In the genomic region with DNA sequence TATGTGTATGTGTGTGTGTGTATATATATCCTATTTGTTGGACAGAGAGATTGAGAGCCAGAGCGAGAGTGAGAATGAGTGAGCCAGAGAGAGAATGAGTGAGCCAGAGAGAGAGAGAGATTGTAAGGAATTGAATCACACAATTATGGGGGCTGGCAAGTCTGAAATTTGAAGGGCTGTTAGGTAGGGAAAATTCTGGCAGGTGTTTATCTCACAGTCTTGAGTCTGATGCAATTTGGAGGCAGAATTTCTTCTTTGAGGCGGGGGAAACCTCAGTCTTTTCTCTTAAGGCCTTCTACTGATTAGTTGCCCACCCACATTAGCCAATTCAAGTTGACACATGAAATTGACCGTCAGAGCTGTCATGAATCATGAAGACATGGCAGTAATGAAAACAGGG, we compare ENCODE assay signal across 19 cellular contexts. TPM values are rescaled to one million over a fixed set of nuclear protein-coding genes. Genes with fewer than 3 reads are reported as not detected.
DNase-seq lines count a peak whose midpoint lies in the region; ATAC-seq, FAIRE-seq and TF ChIP-seq lines count a peak whose summit lies in the region.
"Had no signal": no experiment of that assay in that cellular context is flagged by ENCODE, and none has a peak within 500 bp of the region (broad histone marks: within the 10 kb centered on the region; RNA-seq: fewer than 3 reads in every experiment).

No MANE protein-coding gene starts in this region.

- TF ChIP-seq EP300 in K562 (IDR thresholded peaks at IDR 0.05; ENCODE audit: low read length), result peak; percentile 83

- no peaks in the 10 kb centered on the region for H4K20me1 ChIP-seq in K562 (replicated peaks; ENCODE audit: control insufficient read depth, insufficient read depth, low read length)
- H4K20me1 ChIP-seq: BLaER1 treated with 17β-estradiol and CSF1 and Interleukin-3, amounts not matched to agents 10 nM and 100 nM had no signal

- WGBS in K562 (ENCODE audit: insufficient coverage, low coverage, missing lambda C conversion rate), result 14% methylated on average over 3 of the region's 3 CpGs

- TF ChIP-seq CTCF in K562 (IDR thresholded peaks at IDR 0.05 in 2 of 3, conservative IDR thresholded peaks at IDR 0.05 in 1 of 3; ENCODE audit: insufficient read depth in 2 of 3, low read depth in 1 of 3, low read length in 3 of 3), result no peak
- no peak for TF ChIP-seq CTCF in nephron progenitor cell (IDR thresholded peaks at IDR 0.05)

- H3K9me1 ChIP-seq in K562 (ENCODE audit: control insufficient read depth, insufficient read depth, low read length), result no peaks in the 10 kb centered on the region

- CTCF ChIA-PET in activated CD4-positive, alpha-beta T cell treated with anti-CD3 and anti-CD28 coated beads for 36 hours (lab: Charles Lee), result interaction anchor here (2.1 kb wide), 1 partner anchor 8 kb away, joined by 9 read pairs; no protein-coding TSS in a partner anchor
- CTCF ChIA-PET in K562 (lab: Yijun Ruan, JAX; ENCODE audit: low intra/inter-chr PET ratio), result no interaction called here

- intact Hi-C loops in activated CD4-positive, alpha-beta T cell treated with anti-CD3 and anti-CD28 coated beads for 36 hours (cut with DNase I, micrococcal nuclease), result no loop called here
- intact Hi-C loops in activated CD4-positive, alpha-beta T cell treated with anti-CD3 and anti-CD28 coated beads, Interleukin-2, amount 10 ng/mL, durations not matched to agents 24 days and 14 days (cut with micrococcal nuclease), result no loop called here
- intact Hi-C loops in K562 (cut with micrococcal nuclease), result loop anchor here (2.0 to 5.0 kb wide), 2 partner anchors 41 to 78 kb away; a partner anchor contains a TSS

- H2AFZ ChIP-seq in K562 (ENCODE audit: low read depth, low read length), result peak overlapping the region; percentile 22; the same call in 1 of the 2 replicates

- no peaks in the 10 kb centered on the region for H3K36me3 Mint-ChIP-seq in activated CD4-positive, alpha-beta T cell treated with anti-CD3 and anti-CD28 coated beads for 36 hours (ENCODE audit: low read depth)
- no peaks in the 10 kb centered on the region for H3K36me3 Mint-ChIP-seq in activated CD4-positive, alpha-beta T cell treated with anti-CD3 and anti-CD28 coated beads, Interleukin-2, amount 10 ng/mL, durations not matched to agents 24 days and 14 days (ENCODE audit: low read depth)
- no peaks in the 10 kb centered on the region for H3K36me3 Mint-ChIP-seq in nephron progenitor cell (ENCODE audit: low read depth)
- H3K36me3 Mint-ChIP-seq: T-cell had no signal

- H3K9ac ChIP-seq in HUES6 (ENCODE audit: low read length), result no peak overlapping the region
- no peak overlapping the region for H3K9ac ChIP-seq in K562 (ENCODE audit: insufficient read depth in 1 of 2, low read depth in 2 of 2, low read length in 2 of 2)
- H3K9ac ChIP-seq: BLaER1 treated with 17β-estradiol and CSF1 and Interleukin-3, amounts not matched to agents 10 nM and 100 nM had no signal

- H3K4me1 Mint-ChIP-seq in activated CD4-positive, alpha-beta T cell treated with anti-CD3 and anti-CD28 coated beads for 36 hours, result peaks cover 4% of the 10 kb centered on the region
- no peaks in the 10 kb centered on the region for H3K4me1 Mint-ChIP-seq in activated CD4-positive, alpha-beta T cell treated with anti-CD3 and anti-CD28 coated beads, Interleukin-2, amount 10 ng/mL, durations not matched to agents 24 days and 14 days
- no peaks in the 10 kb centered on the region for H3K4me1 Mint-ChIP-seq in nephron progenitor cell
- H3K4me1 Mint-ChIP-seq: T-cell had no signal

- peaks cover 7% of the 10 kb centered on the region for H3K4me1 ChIP-seq in HUES6 (ENCODE audit: control insufficient read depth, insufficient read depth, low read length)
- peaks cover 0 to 25% of the 10 kb centered on the region in 2 experiments; a peak in 2 of 5 replicates for H3K4me1 ChIP-seq in K562 (replicated peaks in 1 of 2; ENCODE audit: control insufficient read depth in 2 of 2, insufficient read depth in 2 of 2, low read length in 2 of 2)

- POLR2A ChIA-PET in activated CD4-positive, alpha-beta T cell treated with anti-CD3 and anti-CD28 coated beads for 36 hours (lab: Charles Lee), result no interaction called here
- POLR2A ChIA-PET in K562 (lab: Yijun Ruan, JAX), result interaction anchor here (1.1 to 1.3 kb wide), 4 partner anchors 8 to 70 kb away, joined by 3 to 4 read pairs (median 3); no protein-coding TSS in a partner anchor

- no peaks in the 10 kb centered on the region for H3K9me3 Mint-ChIP-seq in activated CD4-positive, alpha-beta T cell treated with anti-CD3 and anti-CD28 coated beads for 36 hours (ENCODE audit: low read depth)
- H3K9me3 Mint-ChIP-seq in activated CD4-positive, alpha-beta T cell treated with anti-CD3 and anti-CD28 coated beads, Interleukin-2, amount 10 ng/mL, durations not matched to agents 24 days and 14 days, result peaks cover 3% of the 10 kb centered on the region
- H3K9me3 Mint-ChIP-seq in nephron progenitor cell, result no peaks in the 10 kb centered on the region
- H3K9me3 Mint-ChIP-seq: T-cell had no signal

- in situ Hi-C loops in K562 (cut with MboI), result no loop called here

- no peaks in the 10 kb centered on the region for H3K36me3 ChIP-seq in HUES6 (ENCODE audit: control insufficient read depth, insufficient read depth, low read length)
- no peaks in the 10 kb centered on the region for H3K36me3 ChIP-seq in K562 (ENCODE audit: control insufficient read depth, insufficient read depth, low read length)
- H3K36me3 ChIP-seq: BLaER1 treated with 17β-estradiol and CSF1 and Interleukin-3, amounts not matched to agents 10 nM and 100 nM had no signal

- H3K9me3 ChIP-seq in HUES6 (ENCODE audit: control insufficient read depth, insufficient read depth, low read depth, low read length) (peaks cover 10% of the 10 kb centered on the region), K562 (replicated peaks; ENCODE audit: control insufficient read depth, insufficient read depth, low read depth, low read length) (no peaks in the 10 kb centered on the region)
- H3K9me3 ChIP-seq: BLaER1 treated with 17β-estradiol and CSF1 and Interleukin-3, amounts not matched to agents 10 nM and 100 nM had no signal

- no peak overlapping the region for H3K4me2 ChIP-seq in K562 (ENCODE audit: insufficient read depth, low read length)
- H3K4me2 ChIP-seq: BLaER1 treated with 17β-estradiol and CSF1 and Interleukin-3, amounts not matched to agents 10 nM and 100 nM had no signal

- no peak overlapping the region for H3K4me3 Mint-ChIP-seq in activated CD4-positive, alpha-beta T cell treated with anti-CD3 and anti-CD28 coated beads for 36 hours
- H3K4me3 Mint-ChIP-seq in activated CD4-positive, alpha-beta T cell treated with anti-CD3 and anti-CD28 coated beads, Interleukin-2, amount 10 ng/mL, durations not matched to agents 24 days and 14 days, result no peak overlapping the region
- H3K4me3 Mint-ChIP-seq in nephron progenitor cell, result no peak overlapping the region
- H3K4me3 Mint-ChIP-seq: T-cell had no signal

- H3K27ac Mint-ChIP-seq in activated CD4-positive, alpha-beta T cell treated with anti-CD3 and anti-CD28 coated beads for 36 hours, result peak overlapping the region; percentile 3
- no peak overlapping the region for H3K27ac Mint-ChIP-seq in activated CD4-positive, alpha-beta T cell treated with anti-CD3 and anti-CD28 coated beads, Interleukin-2, amount 10 ng/mL, durations not matched to agents 24 days and 14 days
- peak overlapping the region; percentile 1 for H3K27ac Mint-ChIP-seq in nephron progenitor cell
- H3K27ac Mint-ChIP-seq: T-cell had no signal

- no peak overlapping the region for H3K4me3 ChIP-seq in HUES6 (ENCODE audit: low read depth, low read length)
- H3K4me3 ChIP-seq in K562, result no peak overlapping the region
- H3K4me3 ChIP-seq: BLaER1 treated with 17β-estradiol and CSF1 and Interleukin-3, amounts not matched to agents 10 nM and 100 nM had no signal

- no peak for DNase-seq in activated CD4-positive, alpha-beta T cell treated with anti-CD3 and anti-CD28 coated beads for 36 hours
- DNase-seq in activated CD4-positive, alpha-beta T cell treated with anti-CD3 and anti-CD28 coated beads, Interleukin-2, amount 10 ng/mL, durations not matched to agents 24 days and 14 days, result no peak
- DNase-seq in K562 (ENCODE audit: extremely low read depth in 1 of 4, low spot score in 3 of 4), result peak in 1 of 4 experiments; percentile 32
- no peak for DNase-seq in nephron progenitor cell
- no peak for DNase-seq in hippocampal formation (lab: John Stamatoyannopoulos, UW)
- no peak for DNase-seq in dedifferentiated amniotic fluid mesenchymal stem cell (ENCODE audit: extremely low spot score)
- DNase-seq in stimulated activated CD4-positive, alpha-beta T cell treated with anti-CD3 and anti-CD28 coated beads, Interleukin-2, amount 100 ng/mL, for 24 hours, result no peak
- DNase-seq: EL, KG1, NCI-H1105, NCI-H1694 treated with DMSO at 0.1 percent for 48 hours, NCI-H2171, NCI-H510A treated with DMSO at 0.1 percent for 48 hours, T-cell had no signal

- no peak for FAIRE-seq in K562 (lab: Jason Lieb, UNC)

- BruUV-seq in K562 (replicated peaks; lab: Mats Ljungman, UMichigan), result no TSS peak

- no peaks in the 10 kb centered on the region for H3K27me3 ChIP-seq in HUES6 (ENCODE audit: control insufficient read depth, insufficient read depth, low read length)
- no peaks in the 10 kb centered on the region for H3K27me3 ChIP-seq in K562 (ENCODE audit: control insufficient read depth in 2 of 2, insufficient read depth in 2 of 2, low read length in 2 of 2)
- H3K27me3 ChIP-seq: BLaER1 treated with 17β-estradiol and CSF1 and Interleukin-3, amounts not matched to agents 10 nM and 100 nM had no signal

- no peaks in the 10 kb centered on the region for H3K79me2 ChIP-seq in K562 (ENCODE audit: control insufficient read depth, insufficient read depth, low read length)

- H3K27me3 Mint-ChIP-seq in activated CD4-positive, alpha-beta T cell treated with anti-CD3 and anti-CD28 coated beads for 36 hours, result peaks cover 4% of the 10 kb centered on the region
- H3K27me3 Mint-ChIP-seq in activated CD4-positive, alpha-beta T cell treated with anti-CD3 and anti-CD28 coated beads, Interleukin-2, amount 10 ng/mL, durations not matched to agents 24 days and 14 days, result no peaks in the 10 kb centered on the region
- no peaks in the 10 kb centered on the region for H3K27me3 Mint-ChIP-seq in nephron progenitor cell (ENCODE audit: low read depth, poor library complexity)

- peak; percentile 42 for ATAC-seq in activated CD4-positive, alpha-beta T cell treated with anti-CD3 and anti-CD28 coated beads for 36 hours
- peak; percentile 72 for ATAC-seq in K562
- ATAC-seq: T-cell had no signal

- peak; percentile 12 to 19; a peak in 3 of 4 replicates for TF ChIP-seq RAD21 in K562 (CRISPR knock-in tag; conservative IDR thresholded peaks at IDR 0.05 in 1 of 2, IDR thresholded peaks at IDR 0.05 in 1 of 2)

- TF ChIP-seq POLR2A in K562 (conservative IDR thresholded peaks at IDR 0.05), result no peak

- H3K27ac ChIP-seq in HUES6 (ENCODE audit: low read depth, low read length) (peak overlapping the region; percentile 13; the same call in 1 of the 2 replicates), K562 (ENCODE audit: extremely low read depth, low read depth, low read length) (no peak overlapping the region)
- H3K27ac ChIP-seq: BLaER1 treated with 17β-estradiol and CSF1 and Interleukin-3, amounts not matched to agents 10 nM and 100 nM; HL-60 had no signal

RNA-seq across cellular contexts. Expression of a gene that starts 41.0 kb away (rescaled TPM):
- 1 to 10 TPM; 5.5 TPM for total RNA-seq in activated CD4-positive, alpha-beta T cell treated with anti-CD3 and anti-CD28 coated beads for 36 hours
- total RNA-seq in activated CD4-positive, alpha-beta T cell treated with anti-CD3 and anti-CD28 coated beads, Interleukin-2, amount 10 ng/mL, durations not matched to agents 24 days and 14 days, result 6.4 and 6.7 TPM in 2 replicates
- 10.9 and 28.5 TPM in 2 replicates for total RNA-seq in K562 (2011; cell fraction: chromatin; rRNA removed; ENCODE audit: low replicate concordance)
- 10.0 and 12.2 TPM in 2 replicates for total RNA-seq in K562 (2011; cell fraction: nucleolus; rRNA removed)
- 19.1 and 41.4 TPM in 2 replicates for total RNA-seq in K562 (2011; cell fraction: nucleoplasm; rRNA removed)
- 4.1 and 5.9 TPM in 2 replicates for total RNA-seq in K562 (2014; rRNA removed)
- 9.6 and 9.9 TPM in 2 replicates for total RNA-seq in K562 (2014; rRNA removed; fragmentation: Illumina TruSeq; extraction: Trizol)
- 8.5 and 8.7 TPM in 2 replicates for total RNA-seq in K562 (2015; rRNA removed; fragmentation: Illumina TruSeq; extraction: Trizol)
- 12.9 and 13.9 TPM in 2 replicates for total RNA-seq in K562 (2021)
- 5.6 and 8.3 TPM in 2 replicates for polyA plus RNA-seq in K562 (2011; rRNA removed)
- polyA plus RNA-seq in K562 (2011; cell fraction: cytosol; rRNA removed), result 2.0 and 2.8 TPM in 2 replicates
- 10.4 and 11.6 TPM in 2 replicates for polyA plus RNA-seq in K562 (2011; cell fraction: nucleus; rRNA removed)
- polyA plus RNA-seq in K562 (2012), result 8.4 and 12.5 TPM in 2 replicates
- 10.2 and 10.9 TPM in 2 replicates for polyA plus RNA-seq in K562 (2014; fragmentation: Illumina TruSeq; extraction: Trizol)
- 1 to 10 TPM; 3.2 to 4.4 TPM for polyA plus RNA-seq in K562 (2014; fragmentation: Nextera tagmentation; extraction: Ambion mirVana)
- 6.6 and 8.1 TPM in 2 replicates for polyA plus RNA-seq in K562 (2014; rRNA removed)
- polyA minus RNA-seq in K562 (2011; rRNA and poly(A)+ RNA removed), result 7.6 and 9.3 TPM in 2 replicates
- 4.5 and 6.2 TPM in 2 replicates for polyA minus RNA-seq in K562 (2011; cell fraction: cytosol; rRNA and poly(A)+ RNA removed)
- polyA minus RNA-seq in K562 (2011; cell fraction: nucleus; rRNA and poly(A)+ RNA removed), result 29.4 and 36.2 TPM in 2 replicates

RNA-seq across cellular contexts. Expression of a gene that starts 55.2 kb away (rescaled TPM):
- under 1 TPM in 1 of 2 experiments, not detected in 1; 0.25 TPM for total RNA-seq in activated CD4-positive, alpha-beta T cell treated with anti-CD3 and anti-CD28 coated beads for 36 hours
- total RNA-seq in activated CD4-positive, alpha-beta T cell treated with anti-CD3 and anti-CD28 coated beads, Interleukin-2, amount 10 ng/mL, durations not matched to agents 24 days and 14 days, result not detected in 2 replicates
- not detected in 2 replicates for total RNA-seq in K562 (2011; cell fraction: chromatin; rRNA removed; ENCODE audit: low replicate concordance)
- total RNA-seq in K562 (2011; cell fraction: nucleolus; rRNA removed), result not detected in 2 replicates
- total RNA-seq in K562 (2011; cell fraction: nucleoplasm; rRNA removed), result not detected in 2 replicates
- not detected in 2 replicates for total RNA-seq in K562 (2014; rRNA removed)
- not detected in 2 replicates for total RNA-seq in K562 (2014; rRNA removed; fragmentation: Illumina TruSeq; extraction: Trizol)
- total RNA-seq in K562 (2015; rRNA removed; fragmentation: Illumina TruSeq; extraction: Trizol), result not detected in 2 replicates
- not detected in 2 replicates for total RNA-seq in K562 (2021)
- polyA plus RNA-seq in K562 (2011; rRNA removed), result not detected in 2 replicates
- not detected in 2 replicates for polyA plus RNA-seq in K562 (2011; cell fraction: cytosol; rRNA removed)
- polyA plus RNA-seq in K562 (2011; cell fraction: nucleus; rRNA removed), result not detected in 2 replicates
- not detected in 2 replicates for polyA plus RNA-seq in K562 (2012)
- polyA plus RNA-seq in K562 (2014; fragmentation: Illumina TruSeq; extraction: Trizol), result not detected in 2 replicates
- not detected for polyA plus RNA-seq in K562 (2014; fragmentation: Nextera tagmentation; extraction: Ambion mirVana)
- not detected in 2 replicates for polyA plus RNA-seq in K562 (2014; rRNA removed)
- polyA minus RNA-seq in K562 (2011; rRNA and poly(A)+ RNA removed), result not detected in 2 replicates
- not detected in 2 replicates for polyA minus RNA-seq in K562 (2011; cell fraction: cytosol; rRNA and poly(A)+ RNA removed)
- not detected in 2 replicates for polyA minus RNA-seq in K562 (2011; cell fraction: nucleus; rRNA and poly(A)+ RNA removed)
- total RNA-seq: A172, M059J, T-cell had no signal
